Comparison of ENCODE assay signal across 10 cellular contexts in genomic region chrX:148609766-148610698, GRCh38.
DNase-seq lines count a peak whose midpoint lies in the region; ATAC-seq, FAIRE-seq and TF ChIP-seq lines count a peak whose summit lies in the region.
"Had no signal": no experiment of that assay in that cellular context is flagged by ENCODE, and none has a peak within 500 bp of the region (broad histone marks: within the 10 kb centered on the region; RNA-seq: fewer than 3 reads in every experiment).

No MANE protein-coding gene starts in this region.

- H3K9me3 ChIP-seq in DOHH2 (ENCODE audit: control insufficient read depth, insufficient read depth, low read length) (peaks cover 18% of the 10 kb centered on the region; the same call in 1 of the 2 replicates), small intestine (ENCODE audit: control insufficient read depth, low read depth) (no peaks in the 10 kb centered on the region)
- H3K9me3 ChIP-seq: HAP-1 had no signal

- H3K4me1 Mint-ChIP-seq in activated T-helper 17 cell treated with anti-CD3 and anti-CD28 coated beads, Interleukin-2, amount 50 U/mL, for 72 hours = no peaks in the 10 kb centered on the region

- no peaks in the 10 kb centered on the region for H3K9me3 Mint-ChIP-seq in activated T-helper 17 cell treated with anti-CD3 and anti-CD28 coated beads, Interleukin-2, amount 50 U/mL, for 72 hours

- peak; percentile 78 for ATAC-seq in HG03457 (IDR thresholded peaks at IDR 0.05; ENCODE audit: unreplicated experiment)
- peak; percentile 88 for ATAC-seq in activated T-helper 17 cell treated with anti-CD3 and anti-CD28 coated beads, Interleukin-2, amount 50 U/mL, for 72 hours (replicated peaks)

- no peak overlapping the region for H3K27ac Mint-ChIP-seq in activated T-helper 17 cell treated with anti-CD3 and anti-CD28 coated beads, Interleukin-2, amount 50 U/mL, for 72 hours

- no peak for FAIRE-seq in small intestine (lab: Jason Lieb, UNC)

- no peaks in the 10 kb centered on the region for H3K9me2 ChIP-seq in DOHH2 (replicated peaks; ENCODE audit: control insufficient read depth, low read length)

- H4K20me1 ChIP-seq in DOHH2 (ENCODE audit: control insufficient read depth, insufficient read depth, low read depth, low read length) = no peaks in the 10 kb centered on the region

- TF ChIP-seq CTCF in DOHH2 (IDR thresholded peaks at IDR 0.05; ENCODE audit: low read depth, low read length, poor library complexity, severe bottlenecking) (no peak), GM20000 (IDR thresholded peaks at IDR 0.05; ENCODE audit: extremely low read depth, missing control alignments) (no peak)

- no peaks in the 10 kb centered on the region for H3K27me3 ChIP-seq in DOHH2 (ENCODE audit: control insufficient read depth, low read length)
- no peaks in the 10 kb centered on the region for H3K27me3 ChIP-seq in small intestine (ENCODE audit: control insufficient read depth in 2 of 2, insufficient read depth in 2 of 2, low read length in 2 of 2)

- H3K27ac ChIP-seq in DOHH2 (ENCODE audit: low read depth, low read length) = peak overlapping the region; percentile 97
- H3K27ac ChIP-seq in small intestine (ENCODE audit: low read depth in 1 of 2, low read length in 1 of 2) = peak overlapping the region in 1 of 2 donors; percentile 9

- H3K4me3 Mint-ChIP-seq in activated T-helper 17 cell treated with anti-CD3 and anti-CD28 coated beads, Interleukin-2, amount 50 U/mL, for 72 hours = no peak overlapping the region
- H3K4me3 Mint-ChIP-seq: brain had no signal

- peak overlapping the region; percentile 90 for H3K4me2 ChIP-seq in DOHH2 (ENCODE audit: low read length)

- peaks cover 14% of the 10 kb centered on the region for H3F3A ChIP-seq in DOHH2 (ENCODE audit: control insufficient read depth, insufficient read depth)

- H3K36me3 ChIP-seq in DOHH2 (ENCODE audit: control insufficient read depth, low read length) (peaks cover 53% of the 10 kb centered on the region), small intestine (ENCODE audit: control insufficient read depth in 2 of 2, insufficient read depth in 2 of 2, low read length in 2 of 2) (no peaks in the 10 kb centered on the region)
- H3K36me3 ChIP-seq: HAP-1 had no signal

- no peaks in the 10 kb centered on the region for H3K36me3 Mint-ChIP-seq in activated T-helper 17 cell treated with anti-CD3 and anti-CD28 coated beads, Interleukin-2, amount 50 U/mL, for 72 hours (ENCODE audit: low read depth)
- H3K36me3 Mint-ChIP-seq: brain had no signal

- H3K27me3 Mint-ChIP-seq in activated T-helper 17 cell treated with anti-CD3 and anti-CD28 coated beads, Interleukin-2, amount 50 U/mL, for 72 hours = no peaks in the 10 kb centered on the region
- H3K27me3 Mint-ChIP-seq: brain had no signal

- H3K4me3 ChIP-seq in DOHH2 (ENCODE audit: low read length) (peak overlapping the region; percentile 73), small intestine (ENCODE audit: low read depth in 1 of 2, low read length in 2 of 2) (no peak overlapping the region)
- H3K4me3 ChIP-seq: HAP-1 had no signal

- 49 to 68% (median 53%) methylated on average over 6 of the region's 6 CpGs for WGBS in small intestine, 3 donors

- H3K79me2 ChIP-seq in DOHH2 (ENCODE audit: control insufficient read depth, low read length) = peaks cover 99% of the 10 kb centered on the region

- H3K4me1 ChIP-seq in DOHH2 (ENCODE audit: control insufficient read depth, low read length) (peaks cover 77% of the 10 kb centered on the region), small intestine (ENCODE audit: control insufficient read depth in 2 of 2, insufficient read depth in 1 of 2, low read depth in 1 of 2, low read length in 1 of 2) (no peaks in the 10 kb centered on the region)

- DNase-seq in GM20000 (ENCODE audit: low spot score) = peak; percentile 4
- no peak for DNase-seq in small intestine
- no peak for DNase-seq in NCI-H2171 (lab: John Stamatoyannopoulos, UW)
- DNase-seq in NCI-H2196 (lab: John Stamatoyannopoulos, UW; ENCODE audit: unreplicated experiment) = no peak
- no peak for DNase-seq in C1 segment of cervical spinal cord (lab: John Stamatoyannopoulos, UW)
